In genomic region chr11:70483077-70483861, GRCh38 we compare ENCODE assay signal across 8 cellular contexts.
A peak's percentile ranks its signal among the peaks of the same experiment; 100 is the strongest.
DNase-seq lines count a peak whose midpoint lies in the region; ATAC-seq and TF ChIP-seq lines count a peak whose summit lies in the region.

No MANE protein-coding gene starts in this region.

- H3K27me3 ChIP-seq in GM06990 (replicated peaks; ENCODE audit: control insufficient read depth, insufficient read depth, low read length) (no peaks in the 10 kb centered on the region), dorsolateral prefrontal cortex (no peaks in the 10 kb centered on the region), prostate gland (replicated peaks; ENCODE audit: insufficient read depth) (no peaks in the 10 kb centered on the region)

- H3K36me3 ChIP-seq in GM06990 (ENCODE audit: control insufficient read depth, insufficient read depth, low read length) (no peaks in the 10 kb centered on the region), prostate gland (no peaks in the 10 kb centered on the region)

- H3K9me3 ChIP-seq in prostate gland: no peaks in the 10 kb centered on the region

- no peak overlapping the region for H3K4me3 Mint-ChIP-seq in neural crest cell

- TF ChIP-seq CTCF in GM06990 (IDR thresholded peaks at IDR 0.05; ENCODE audit: insufficient read depth, low read length, poor library complexity, severe bottlenecking): peak; percentile 68
- TF ChIP-seq CTCF in dorsolateral prefrontal cortex (IDR thresholded peaks at IDR 0.05 in 54 of 56, conservative IDR thresholded peaks at IDR 0.05 in 2 of 56; ENCODE audit: low read depth in 1 of 56, partially characterized antibody in 56 of 56): peak in 41 of 56 donors; percentile 11 to 50 (median 34)
- TF ChIP-seq CTCF in neural crest cell (conservative IDR thresholded peaks at IDR 0.05): peak; percentile 36
- peak in 1 of 4 experiments; percentile 33 for TF ChIP-seq CTCF in prostate gland (IDR thresholded peaks at IDR 0.05)

- no peaks in the 10 kb centered on the region for H3K4me1 ChIP-seq in prostate gland (replicated peaks)

- ATAC-seq in GM21526 (IDR thresholded peaks at IDR 0.05; ENCODE audit: low FRiP score, unreplicated experiment): no peak
- ATAC-seq in HG02763 (IDR thresholded peaks at IDR 0.05; ENCODE audit: unreplicated experiment): no peak

- peak; percentile 51 for DNase-seq in GM06990 (ENCODE audit: extremely low read depth, insufficient read length)
- DNase-seq in NAMALWA (ENCODE audit: low spot score): peak; percentile 23
- peak in 2 of 10 donors; percentile 49 to 58 for DNase-seq in dorsolateral prefrontal cortex
- DNase-seq in neural crest cell (ENCODE audit: low read depth, low spot score): no peak
- DNase-seq in NCI-H128 (lab: John Stamatoyannopoulos, UW; ENCODE audit: unreplicated experiment): no peak
- no peak for DNase-seq in prostate gland (ENCODE audit: low spot score)

- H3K27ac ChIP-seq in dorsolateral prefrontal cortex (peak overlapping the region in 10 of 59 donors; percentile 5 to 54 (median 37)), prostate gland (no peak overlapping the region)

- no peak overlapping the region for H3K27ac Mint-ChIP-seq in neural crest cell (ENCODE audit: unreplicated experiment)

- H3K27me3 Mint-ChIP-seq in neural crest cell (ENCODE audit: low read depth): no peaks in the 10 kb centered on the region

- H3K4me1 Mint-ChIP-seq in neural crest cell: peaks cover 10% of the 10 kb centered on the region

- H3K9me3 Mint-ChIP-seq in neural crest cell: no peaks in the 10 kb centered on the region

- WGBS in prostate gland: 89% methylated on average over 9 of the region's 9 CpGs

- intact Hi-C loops in dorsolateral prefrontal cortex (cut with DNase I) (no loop called here), prostate gland (cut with DNase I) (no loop called here)

- H3K36me3 Mint-ChIP-seq in neural crest cell (ENCODE audit: low read depth): peaks cover 7% of the 10 kb centered on the region

- no peak for TF ChIP-seq POLR2A in prostate gland (IDR thresholded peaks at IDR 0.05)

- no peak overlapping the region for H3K4me3 ChIP-seq in GM06990 (replicated peaks; ENCODE audit: low read depth, low read length)
- no peak overlapping the region for H3K4me3 ChIP-seq in dorsolateral prefrontal cortex
- H3K4me3 ChIP-seq in prostate gland: no peak overlapping the region

Comparison
In these comparisons a context has a peak if more than half of its experiments do, and no peak if none do; other contexts are left out.
1. DNase-seq: peak in GM06990 (single experiment) and NAMALWA (single experiment); none in neural crest cell (single experiment), NCI-H128 (single experiment) and prostate gland (single experiment).